ENCODE assay signal across 8 cellular contexts in the genomic region with DNA sequence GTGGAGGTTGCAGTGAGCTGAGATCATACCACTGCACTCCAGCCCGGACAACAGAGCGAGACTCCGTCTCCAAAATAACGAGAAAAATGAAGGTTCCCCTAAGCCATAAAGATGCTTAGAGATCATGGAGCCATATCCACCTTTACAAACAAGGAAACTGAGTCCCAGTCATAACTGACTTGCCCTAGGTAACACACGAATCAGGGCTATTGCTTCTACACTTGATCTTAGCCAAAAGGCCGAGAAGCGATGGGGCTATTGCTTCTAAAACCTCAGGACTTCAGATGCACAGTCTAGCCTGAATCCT. TPM values are rescaled to one million over a fixed set of nuclear protein-coding genes. Genes with fewer than 3 reads are reported as not detected.
A peak's percentile ranks its signal among the peaks of the same experiment; 100 is the strongest.
DNase-seq lines count a peak whose midpoint lies in the region; ATAC-seq and TF ChIP-seq lines count a peak whose summit lies in the region.

No MANE protein-coding gene starts in this region.

- peaks cover 46% of the 10 kb centered on the region for H3K4me1 Mint-ChIP-seq in activated T-cell treated with anti-CD3 and anti-CD28 coated beads, Interleukin-2, amount 50 U/mL, for 4 hours (ENCODE audit: low read depth)
- peaks cover 32% of the 10 kb centered on the region for H3K4me1 Mint-ChIP-seq in activated naive CD8-positive, alpha-beta T cell treated with anti-CD3 and anti-CD28 coated beads, Interleukin-2, amount 10 ng/mL, durations not matched to agents 7 days and 5 days

- H3K36me3 ChIP-seq in liver (ENCODE audit: control insufficient read depth in 4 of 4, insufficient read depth in 3 of 4, low read depth in 1 of 4, low read length in 3 of 4) (peaks cover 0 to 7% (median 1%) of the 10 kb centered on the region in 4 donors), thoracic aorta (no peaks in the 10 kb centered on the region)

- no peak for ATAC-seq in activated T-cell treated with anti-CD3 and anti-CD28 coated beads, Interleukin-2, amount 50 U/mL, for 4 hours
- no peak for ATAC-seq in activated naive CD8-positive, alpha-beta T cell treated with anti-CD3 and anti-CD28 coated beads, Interleukin-2, amount 10 ng/mL, durations not matched to agents 7 days and 5 days (ENCODE audit: low read depth)
- ATAC-seq in thoracic aorta (ENCODE audit: insufficient number of reproducible peaks, low FRiP score, low read depth), result no peak

- H3K27ac Mint-ChIP-seq in activated naive CD8-positive, alpha-beta T cell treated with anti-CD3 and anti-CD28 coated beads, Interleukin-2, amount 10 ng/mL, durations not matched to agents 7 days and 5 days, result peak overlapping the region; percentile 85

- H3K27ac ChIP-seq in liver (ENCODE audit: low read depth in 1 of 2, low read length in 2 of 2), result peak overlapping the region; percentile 98 to 99
- peak overlapping the region; percentile 41 to 98 for H3K27ac ChIP-seq in thoracic aorta

- peak overlapping the region; percentile 77 for H3K4me3 Mint-ChIP-seq in activated T-cell treated with anti-CD3 and anti-CD28 coated beads, Interleukin-2, amount 50 U/mL, for 4 hours
- H3K4me3 Mint-ChIP-seq in activated naive CD8-positive, alpha-beta T cell treated with anti-CD3 and anti-CD28 coated beads, Interleukin-2, amount 10 ng/mL, durations not matched to agents 7 days and 5 days, result peak overlapping the region; percentile 83

- H3K4me1 ChIP-seq in liver (ENCODE audit: control insufficient read depth in 4 of 4, insufficient read depth in 4 of 4, low read length in 3 of 4) (peaks cover 14 to 66% (median 38%) of the 10 kb centered on the region in 4 donors), thoracic aorta (ENCODE audit: control insufficient read depth in 1 of 2, low read depth in 2 of 2) (peaks cover 44 to 76% of the 10 kb centered on the region in 2 donors)

- POLR2A ChIA-PET in activated naive CD8-positive, alpha-beta T cell treated with anti-CD3 and anti-CD28 coated beads, Interleukin-2, amount 10 ng/mL, durations not matched to agents 7 days and 5 days (lab: Charles Lee), result interaction anchor here (1.5 to 3.3 kb wide), 5 partner anchors 11 to 79 kb away, joined by 3 to 37 read pairs (median 10); a partner anchor contains a TSS

- H3K9me3 ChIP-seq in liver (ENCODE audit: control insufficient read depth in 4 of 4, low read length in 3 of 4) (no peaks in the 10 kb centered on the region), thoracic aorta (no peaks in the 10 kb centered on the region)

- no peak for TF ChIP-seq CTCF in liver (IDR thresholded peaks at IDR 0.05; ENCODE audit: low read depth, low read length, missing input control)
- TF ChIP-seq CTCF in thoracic aorta (IDR thresholded peaks at IDR 0.05), result no peak

- H3K27me3 ChIP-seq in liver (ENCODE audit: control insufficient read depth in 4 of 4, insufficient read depth in 4 of 4, low read length in 3 of 4), result no peaks in the 10 kb centered on the region
- H3K27me3 ChIP-seq in thoracic aorta (replicated peaks; ENCODE audit: insufficient read depth), result no peaks in the 10 kb centered on the region

- 53% methylated on average over 7 of the region's 7 CpGs for WGBS in liver

- peak overlapping the region; percentile 33 to 40 for H3K9ac ChIP-seq in liver (ENCODE audit: low read depth in 1 of 2, low read length in 2 of 2)

- no peak for DNase-seq in activated T-cell treated with anti-CD3 and anti-CD28 coated beads, Interleukin-2, amount 50 U/mL, for 4 hours
- DNase-seq in activated T-cell treated with anti-CD3 and anti-CD28 coated beads for 4 hours (no peak), thoracic aorta (ENCODE audit: low spot score) (no peak), activated gamma-delta T cell (lab: John Stamatoyannopoulos, UW) (no peak), NCI-H2107 treated with DMSO at 0.1 percent for 48 hours (lab: John Stamatoyannopoulos, UW; ENCODE audit: unreplicated experiment) (no peak)
- no peak for DNase-seq in activated naive CD8-positive, alpha-beta T cell treated with anti-CD3 and anti-CD28 coated beads, Interleukin-2, amount 10 ng/mL, durations not matched to agents 7 days and 5 days
- no peak for DNase-seq in effector CD8-positive, alpha-beta T cell (lab: John Stamatoyannopoulos, UW)

- no peak for TF ChIP-seq RAD21 in liver (IDR thresholded peaks at IDR 0.05)

- peak overlapping the region in 2 of 3 donors; percentile 1 to 14 for H3K4me3 ChIP-seq in liver (ENCODE audit: low read depth in 1 of 3, low read length in 3 of 3)
- H3K4me3 ChIP-seq in thoracic aorta, result peak overlapping the region; percentile 90

- H3K36me3 Mint-ChIP-seq in activated T-cell treated with anti-CD3 and anti-CD28 coated beads, Interleukin-2, amount 50 U/mL, for 4 hours (ENCODE audit: insufficient read depth), result peaks cover 14% of the 10 kb centered on the region
- peaks cover 9% of the 10 kb centered on the region for H3K36me3 Mint-ChIP-seq in activated naive CD8-positive, alpha-beta T cell treated with anti-CD3 and anti-CD28 coated beads, Interleukin-2, amount 10 ng/mL, durations not matched to agents 7 days and 5 days

- no peaks in the 10 kb centered on the region for H3K27me3 Mint-ChIP-seq in activated T-cell treated with anti-CD3 and anti-CD28 coated beads, Interleukin-2, amount 50 U/mL, for 4 hours (ENCODE audit: low read depth)
- H3K27me3 Mint-ChIP-seq in activated naive CD8-positive, alpha-beta T cell treated with anti-CD3 and anti-CD28 coated beads, Interleukin-2, amount 10 ng/mL, durations not matched to agents 7 days and 5 days, result no peaks in the 10 kb centered on the region

- no peaks in the 10 kb centered on the region for H3K9me3 Mint-ChIP-seq in activated T-cell treated with anti-CD3 and anti-CD28 coated beads, Interleukin-2, amount 50 U/mL, for 4 hours
- peaks cover 4% of the 10 kb centered on the region for H3K9me3 Mint-ChIP-seq in activated naive CD8-positive, alpha-beta T cell treated with anti-CD3 and anti-CD28 coated beads, Interleukin-2, amount 10 ng/mL, durations not matched to agents 7 days and 5 days

TF ChIP-seq in liver, 16 proteins besides CTCF, POLR2A, EP300 and RAD21 (continues in another document):
- TF ChIP-seq SP1 (IDR thresholded peaks at IDR 0.05), result no peak
- TF ChIP-seq YY1 (IDR thresholded peaks at IDR 0.05), result no peak
- TF ChIP-seq, protein P1, sequence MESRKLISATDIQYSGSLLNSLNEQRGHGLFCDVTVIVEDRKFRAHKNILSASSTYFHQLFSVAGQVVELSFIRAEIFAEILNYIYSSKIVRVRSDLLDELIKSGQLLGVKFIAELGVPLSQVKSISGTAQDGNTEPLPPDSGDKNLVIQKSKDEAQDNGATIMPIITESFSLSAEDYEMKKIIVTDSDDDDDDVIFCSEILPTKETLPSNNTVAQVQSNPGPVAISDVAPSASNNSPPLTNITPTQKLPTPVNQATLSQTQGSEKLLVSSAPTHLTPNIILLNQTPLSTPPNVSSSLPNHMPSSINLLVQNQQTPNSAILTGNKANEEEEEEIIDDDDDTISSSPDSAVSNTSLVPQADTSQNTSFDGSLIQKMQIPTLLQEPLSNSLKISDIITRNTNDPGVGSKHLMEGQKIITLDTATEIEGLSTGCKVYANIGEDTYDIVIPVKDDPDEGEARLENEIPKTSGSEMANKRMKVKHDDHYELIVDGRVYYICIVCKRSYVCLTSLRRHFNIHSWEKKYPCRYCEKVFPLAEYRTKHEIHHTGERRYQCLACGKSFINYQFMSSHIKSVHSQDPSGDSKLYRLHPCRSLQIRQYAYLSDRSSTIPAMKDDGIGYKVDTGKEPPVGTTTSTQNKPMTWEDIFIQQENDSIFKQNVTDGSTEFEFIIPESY (IDR thresholded peaks at IDR 0.05), result no peak

RNA-seq across cellular contexts. Expression of a gene that starts 3.2 kb away (rescaled TPM):
- 10 to 100 TPM in 2 of 3 donors, 1 to 10 TPM in 1; 6.7 to 12.3 (median 11.2) TPM for total RNA-seq in activated T-cell treated with anti-CD3 and anti-CD28 coated beads, Interleukin-2, amount 50 U/mL, for 4 hours
- 10 to 100 TPM; 34.0 to 34.8 TPM for total RNA-seq in activated naive CD8-positive, alpha-beta T cell treated with anti-CD3 and anti-CD28 coated beads, Interleukin-2, amount 10 ng/mL, durations not matched to agents 7 days and 5 days
- 1 to 10 TPM; 2.3 to 4.5 TPM for total RNA-seq in liver
- 1 to 10 TPM; 1.2 to 1.3 TPM for polyA plus RNA-seq in liver
- 10 to 100 TPM in 1 of 2 donors, 1 to 10 TPM in 1; 3.9 to 15.0 TPM for total RNA-seq in thoracic aorta

RNA-seq across cellular contexts. Expression of a gene that starts 12.0 kb away (rescaled TPM):
- 10 to 100 TPM in 1 of 3 donors, 1 to 10 TPM in 2; 8.8 to 11.6 (median 9.1) TPM for total RNA-seq in activated T-cell treated with anti-CD3 and anti-CD28 coated beads, Interleukin-2, amount 50 U/mL, for 4 hours
- total RNA-seq in activated naive CD8-positive, alpha-beta T cell treated with anti-CD3 and anti-CD28 coated beads, Interleukin-2, amount 10 ng/mL, durations not matched to agents 7 days and 5 days, result 10 to 100 TPM in 1 of 2 experiments, 1 to 10 TPM in 1; 9.7 to 10.4 TPM
- under 1 TPM; 0.09 to 0.33 TPM for total RNA-seq in liver
- 1 to 10 TPM in 1 of 2 donors, under 1 TPM in 1; 0.35 to 1.1 TPM for polyA plus RNA-seq in liver
- total RNA-seq in thoracic aorta, result 1 to 10 TPM; 3.0 to 4.6 TPM

RNA-seq across cellular contexts. Expression of a gene that starts 14.7 kb away (rescaled TPM):
- 10 to 100 TPM; 39.8 to 43.1 (median 40.6) TPM for total RNA-seq in activated T-cell treated with anti-CD3 and anti-CD28 coated beads, Interleukin-2, amount 50 U/mL, for 4 hours
- 10 to 100 TPM; 31.4 to 31.8 TPM for total RNA-seq in activated naive CD8-positive, alpha-beta T cell treated with anti-CD3 and anti-CD28 coated beads, Interleukin-2, amount 10 ng/mL, durations not matched to agents 7 days and 5 days
- total RNA-seq in liver (10 to 100 TPM; 10.2 to 17.3 TPM), thoracic aorta (10 to 100 TPM; 16.2 to 49.0 TPM)
- polyA plus RNA-seq in liver, result 10 to 100 TPM in 1 of 2 donors, 1 to 10 TPM in 1; 9.6 to 14.4 TPM

RNA-seq across cellular contexts. Expression of a gene that starts 15.0 kb away (rescaled TPM):
- 1,000 to 10,000 TPM; 2,406 to 2,595 (median 2,478) TPM for total RNA-seq in activated T-cell treated with anti-CD3 and anti-CD28 coated beads, Interleukin-2, amount 50 U/mL, for 4 hours
- 1,000 to 10,000 TPM; 1,565 to 1,587 TPM for total RNA-seq in activated naive CD8-positive, alpha-beta T cell treated with anti-CD3 and anti-CD28 coated beads, Interleukin-2, amount 10 ng/mL, durations not matched to agents 7 days and 5 days
- total RNA-seq in liver (100 to 1,000 TPM; 502 to 830 TPM), thoracic aorta (1,000 to 10,000 TPM; 1,120 to 1,389 TPM)
- 100 to 1,000 TPM; 276 to 670 TPM for polyA plus RNA-seq in liver

RNA-seq across cellular contexts. Expression of a gene that starts 19.1 kb away (rescaled TPM):
- 10 to 100 TPM; 11.3 to 15.7 (median 13.1) TPM for total RNA-seq in activated T-cell treated with anti-CD3 and anti-CD28 coated beads, Interleukin-2, amount 50 U/mL, for 4 hours
- 1 to 10 TPM; 2.7 to 3.6 TPM for total RNA-seq in activated naive CD8-positive, alpha-beta T cell treated with anti-CD3 and anti-CD28 coated beads, Interleukin-2, amount 10 ng/mL, durations not matched to agents 7 days and 5 days
- under 1 TPM; 0.33 to 0.42 TPM for total RNA-seq in liver
- under 1 TPM in 1 of 2 donors, not detected in 1; 0.20 TPM for polyA plus RNA-seq in liver
- 1 to 10 TPM in 1 of 2 donors, not detected in 1; 2.0 TPM for total RNA-seq in thoracic aorta
